18 cellular contexts compared by ENCODE assay signal in genomic region chr5:154320209-154320608, GRCh38.
"Had no signal": no experiment of that assay in that cellular context is flagged by ENCODE, and none has a peak within 500 bp of the region (broad histone marks: within the 10 kb centered on the region; RNA-seq: fewer than 3 reads in every experiment).

No MANE protein-coding gene starts in this region.

- H3K4me1 ChIP-seq: gastrocnemius medialis had no signal

- H3K27ac Mint-ChIP-seq: activated B cell treated with CpG ODN at 0.5 μM for 24 hours; activated CD8-positive, alpha-beta T cell treated with anti-CD3 and anti-CD28 coated beads for 36 hours; activated naive CD8-positive, alpha-beta T cell treated with anti-CD3 and anti-CD28 coated beads for 36 hours; activated T-cell treated with anti-CD3 and anti-CD28 coated beads, Interleukin-2, amount 50 U/mL, for 72 hours; natural killer cell treated with Interleukin-12 subunit alpha and Interleukin-12 subunit beta and Interleukin-15 and Interleukin-18, amount 100 ng/mL, for 72 hours had no signal

- H3K9me3 ChIP-seq: gastrocnemius medialis, ovary had no signal

- H3K4me3 ChIP-seq: dorsolateral prefrontal cortex, gastrocnemius medialis, ovary had no signal

- H3K36me3 Mint-ChIP-seq: natural killer cell treated with Interleukin-12 subunit alpha and Interleukin-12 subunit beta and Interleukin-15 and Interleukin-18, amount 100 ng/mL, for 72 hours had no signal

- H3K27me3 Mint-ChIP-seq: activated B cell treated with CpG ODN at 0.5 μM for 24 hours; activated CD8-positive, alpha-beta T cell treated with anti-CD3 and anti-CD28 coated beads for 36 hours; activated naive CD8-positive, alpha-beta T cell treated with anti-CD3 and anti-CD28 coated beads for 36 hours; natural killer cell treated with Interleukin-12 subunit alpha and Interleukin-12 subunit beta and Interleukin-15 and Interleukin-18, amount 100 ng/mL, for 72 hours had no signal

- ATAC-seq: activated CD8-positive, alpha-beta T cell treated with anti-CD3 and anti-CD28 coated beads for 36 hours; activated T-cell treated with anti-CD3 and anti-CD28 coated beads, Interleukin-2, amount 50 U/mL, for 72 hours; natural killer cell treated with Interleukin-12 subunit alpha and Interleukin-12 subunit beta and Interleukin-15 and Interleukin-18, amount 100 ng/mL, for 72 hours; stimulated activated effector memory CD8-positive, alpha-beta T cell treated with anti-CD3 and anti-CD28 coated beads, Interleukin-12 subunit alpha, Interleukin-12 subunit beta, amount 100 ng/mL, for 72 hours had no signal

- H3K27me3 ChIP-seq: brain microvascular endothelial cell, dorsolateral prefrontal cortex, gastrocnemius medialis, ovary had no signal

- H3K4me1 Mint-ChIP-seq: activated B cell treated with CpG ODN at 0.5 μM for 24 hours had no signal

- DNase-seq: activated B cell treated with CpG ODN at 0.5 μM for 24 hours; activated CD4-positive, alpha-beta T cell treated with anti-CD3 and anti-CD28 coated beads for 48 hours; activated CD8-positive, alpha-beta T cell treated with anti-CD3 and anti-CD28 coated beads for 36 hours; activated naive CD8-positive, alpha-beta T cell treated with anti-CD3 and anti-CD28 coated beads for 36 hours; activated T-cell treated with anti-CD3 and anti-CD28 coated beads, Interleukin-2, amount 50 U/mL, for 72 hours; amygdala; brain microvascular endothelial cell; dorsolateral prefrontal cortex; erythroblast; hippocampal formation; kidney; mesenchymal stem cell; stimulated activated CD4-positive, alpha-beta T cell treated with anti-CD3 and anti-CD28 coated beads, Interleukin-12 subunit alpha, Interleukin-12 subunit beta, amount 100 ng/mL, for 4 hours; stimulated activated CD4-positive, alpha-beta T cell treated with anti-CD3 and anti-CD28 coated beads, Interleukin-2, amount 100 ng/mL, for 24 hours had no signal

- H3K4me3 Mint-ChIP-seq: activated B cell treated with CpG ODN at 0.5 μM for 24 hours; activated CD8-positive, alpha-beta T cell treated with anti-CD3 and anti-CD28 coated beads for 36 hours; activated naive CD8-positive, alpha-beta T cell treated with anti-CD3 and anti-CD28 coated beads for 36 hours; activated T-cell treated with anti-CD3 and anti-CD28 coated beads, Interleukin-2, amount 50 U/mL, for 72 hours; natural killer cell treated with Interleukin-12 subunit alpha and Interleukin-12 subunit beta and Interleukin-15 and Interleukin-18, amount 100 ng/mL, for 72 hours; stimulated activated effector memory CD8-positive, alpha-beta T cell treated with anti-CD3 and anti-CD28 coated beads, Interleukin-12 subunit alpha, Interleukin-12 subunit beta, amount 100 ng/mL, for 72 hours had no signal

- H3K27ac ChIP-seq: brain microvascular endothelial cell, dorsolateral prefrontal cortex, gastrocnemius medialis had no signal

- H3K36me3 ChIP-seq: gastrocnemius medialis, ovary had no signal

- H3K9me3 Mint-ChIP-seq: activated B cell treated with CpG ODN at 0.5 μM for 24 hours; activated CD8-positive, alpha-beta T cell treated with anti-CD3 and anti-CD28 coated beads for 36 hours; activated T-cell treated with anti-CD3 and anti-CD28 coated beads, Interleukin-2, amount 50 U/mL, for 72 hours; natural killer cell treated with Interleukin-12 subunit alpha and Interleukin-12 subunit beta and Interleukin-15 and Interleukin-18, amount 100 ng/mL, for 72 hours; stimulated activated effector memory CD8-positive, alpha-beta T cell treated with anti-CD3 and anti-CD28 coated beads, Interleukin-12 subunit alpha, Interleukin-12 subunit beta, amount 100 ng/mL, for 72 hours had no signal
